15 cellular contexts compared by ENCODE assay signal in genomic region chr13:62113145-62113544, GRCh38.
"Had no signal": no experiment of that assay in that cellular context is flagged by ENCODE, and none has a peak within 500 bp of the region (broad histone marks: within the 10 kb centered on the region; RNA-seq: fewer than 3 reads in every experiment).

No MANE protein-coding gene starts in this region.

- H3K4me1 Mint-ChIP-seq: naive thymus-derived CD8-positive, alpha-beta T cell; T-helper 17 cell had no signal

- H3K36me3 Mint-ChIP-seq: naive thymus-derived CD8-positive, alpha-beta T cell had no signal

- H3K27me3 ChIP-seq: hepatocyte, left lung, upper lobe of right lung had no signal

- H3K79me2 ChIP-seq: hepatocyte had no signal

- ATAC-seq: activated CD4-positive, CD25-positive, alpha-beta regulatory T cell treated with anti-CD3 and anti-CD28 coated beads, Interleukin-2, amount 50 U/mL, for 24 hours; left lung; naive thymus-derived CD8-positive, alpha-beta T cell; T-helper 17 cell; upper lobe of right lung had no signal

- H3K9me3 ChIP-seq: left lung, thoracic aorta, upper lobe of right lung had no signal

- H3K4me3 Mint-ChIP-seq: naive thymus-derived CD8-positive, alpha-beta T cell; T-helper 17 cell had no signal

- H3K4me1 ChIP-seq: left lung, upper lobe of right lung had no signal

- H3K4me2 ChIP-seq: hepatocyte had no signal

- H3K27me3 Mint-ChIP-seq: naive thymus-derived CD8-positive, alpha-beta T cell; T-helper 17 cell had no signal

- H3K27ac Mint-ChIP-seq: T-helper 17 cell had no signal

- H2AFZ ChIP-seq: hepatocyte had no signal

- DNase-seq: activated CD4-positive, alpha-beta T cell treated with anti-CD3 and anti-CD28 coated beads, Interleukin-2, amount 50 U/mL, for 1 hour; activated CD8-positive, alpha-beta memory T cell treated with anti-CD3 and anti-CD28 coated beads for 24 hours; activated naive CD4-positive, alpha-beta T cell treated with Interleukin-2 at 50 U/mL for 16 hours; aorta; kidney; left lung; naive thymus-derived CD8-positive, alpha-beta T cell; retina; stimulated activated CD4-positive, alpha-beta T cell treated with anti-CD3 and anti-CD28 coated beads, Interleukin-12 subunit alpha, Interleukin-12 subunit beta, amount 100 ng/mL, for 4 hours; stimulated activated CD4-positive, alpha-beta T cell treated with anti-CD3 and anti-CD28 coated beads, Interleukin-2, amount 100 ng/mL, for 24 hours; T-helper 17 cell; upper lobe of right lung had no signal

- H3K4me3 ChIP-seq: hepatocyte, left lung, thoracic aorta, upper lobe of right lung had no signal

- H3K27ac ChIP-seq: hepatocyte, left lung, thoracic aorta, upper lobe of right lung had no signal

- H3K36me3 ChIP-seq: left lung, thoracic aorta, upper lobe of right lung had no signal
